Comparison of ENCODE assay signal across 22 cellular contexts in the genomic region with DNA sequence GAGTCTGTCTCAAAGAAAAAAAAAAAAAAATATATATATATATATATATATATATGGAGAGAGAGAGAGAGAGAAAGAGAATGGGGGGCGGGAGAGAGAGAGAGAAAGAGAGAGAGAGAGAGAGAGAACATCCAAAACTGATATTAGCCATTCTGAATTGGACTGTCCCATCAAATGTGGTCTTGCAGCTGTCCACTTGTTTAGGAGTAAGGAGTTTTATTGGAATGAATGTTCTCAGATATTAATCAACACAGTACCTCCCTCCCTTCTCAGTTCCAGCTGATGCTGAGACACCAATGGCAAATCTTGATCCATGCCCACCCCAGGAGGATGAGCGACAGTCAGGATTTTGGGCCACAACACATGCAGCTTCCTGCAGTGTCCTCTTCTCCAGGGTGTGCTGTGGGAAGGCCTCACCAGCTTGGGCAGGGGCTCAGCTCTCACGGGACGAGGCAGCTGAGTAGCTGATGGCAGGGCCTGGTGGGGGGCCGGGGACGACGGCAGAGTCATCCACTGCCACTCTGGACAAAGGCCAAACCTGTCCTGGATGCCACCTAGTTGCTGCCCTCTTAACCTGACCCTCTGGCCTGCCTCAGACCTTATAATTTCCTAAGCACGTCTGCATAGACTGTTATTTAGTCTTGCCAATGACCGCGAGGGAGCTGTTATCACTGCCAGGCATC. TPM values are rescaled to one million over a fixed set of nuclear protein-coding genes. Genes with fewer than 3 reads are reported as not detected.
DNase-seq lines count a peak whose midpoint lies in the region; ATAC-seq and TF ChIP-seq lines count a peak whose summit lies in the region.
"Had no signal": no experiment of that assay in that cellular context is flagged by ENCODE, and none has a peak within 500 bp of the region (broad histone marks: within the 10 kb centered on the region; RNA-seq: fewer than 3 reads in every experiment).

No MANE protein-coding gene starts in this region.

- H3K4me2 ChIP-seq in neuronal stem cell (ENCODE audit: insufficient read depth, low read length, poor library complexity, severe bottlenecking): no peak overlapping the region
- H3K4me2 ChIP-seq: A549 had no signal

- H3K9me3 ChIP-seq in HEK293 (ENCODE audit: control insufficient read depth, insufficient read depth, low read depth, low read length) (no peaks in the 10 kb centered on the region), neuronal stem cell (replicated peaks in 1 of 2; ENCODE audit: control insufficient read depth in 2 of 2, insufficient read depth in 1 of 2, low read depth in 1 of 2, low read length in 2 of 2) (no peaks in the 10 kb centered on the region), upper lobe of right lung (no peaks in the 10 kb centered on the region)
- H3K9me3 ChIP-seq: A549 had no signal

- H2BK15ac ChIP-seq in neuronal stem cell (ENCODE audit: low read length): no peak overlapping the region

- H3K27ac ChIP-seq in HEK293 (ENCODE audit: extremely low read depth, low read depth, low read length) (no peak overlapping the region), neuronal stem cell (replicated peaks; ENCODE audit: low read length) (no peak overlapping the region), upper lobe of right lung (no peak overlapping the region)
- H3K27ac ChIP-seq: A549, GM23248 had no signal

- no peak overlapping the region for H3K9ac ChIP-seq in neuronal stem cell (ENCODE audit: low read depth, low read length, poor library complexity)
- H3K9ac ChIP-seq: GM23248 had no signal

- DNase-seq in left lobe of liver (ENCODE audit: low spot score): no peak
- no peak for DNase-seq in neuronal stem cell (ENCODE audit: low spot score)
- DNase-seq in upper lobe of right lung: no peak
- DNase-seq in foreskin fibroblast: no peak
- DNase-seq: 8988T; C1 segment of cervical spinal cord; Calu3; CD4-positive, alpha-beta memory T cell; COR-L47; DMS53; DMS79 treated with DMSO at 0.1 percent for 48 hours; GF-D8; GM23248; H7; HCEC 1CT had no signal

- CTCF ChIA-PET in HEK293 (lab: Yijun Ruan, JAX): interaction anchor here (0.6 to 2.2 kb wide), 3 partner anchors 15 to 70 kb away, joined by 3 to 5 read pairs (median 3); no protein-coding TSS in a partner anchor

- POLR2A ChIA-PET in HEK293 (lab: Yijun Ruan, JAX): interaction anchor here (0.7 kb wide), 1 partner anchor 46 kb away, joined by 3 read pairs; no protein-coding TSS in a partner anchor

- no peak overlapping the region for H2AK5ac ChIP-seq in neuronal stem cell (ENCODE audit: low read depth, low read length)

- intact Hi-C loops in upper lobe of right lung (cut with DNase I): no loop called here

- H3K4me3 ChIP-seq in HEK293 (ENCODE audit: low read depth, low read length): no peak overlapping the region
- H3K4me3 ChIP-seq in neuronal stem cell (ENCODE audit: low read length in 2 of 2): peak overlapping the region in 1 of 2 donors; percentile 20
- no peak overlapping the region for H3K4me3 ChIP-seq in upper lobe of right lung
- H3K4me3 ChIP-seq in foreskin fibroblast (ENCODE audit: low read depth in 1 of 2, low read length in 2 of 2): no peak overlapping the region
- H3K4me3 ChIP-seq: A549, GM23248 had no signal

- H3K36me3 ChIP-seq in HEK293 (ENCODE audit: control insufficient read depth in 2 of 2, insufficient read depth in 1 of 2, low read length in 2 of 2) (no peaks in the 10 kb centered on the region), neuronal stem cell (replicated peaks in 1 of 2; ENCODE audit: control insufficient read depth in 2 of 2, insufficient read depth in 2 of 2, low read length in 2 of 2) (no peaks in the 10 kb centered on the region), upper lobe of right lung (no peaks in the 10 kb centered on the region)

- peaks cover 0 to under 1% (median 0%) of the 10 kb centered on the region in 3 experiments for H3K27me3 ChIP-seq in neuronal stem cell (ENCODE audit: control insufficient read depth in 3 of 3, insufficient read depth in 3 of 3, low read depth in 1 of 3, low read length in 3 of 3)
- H3K27me3 ChIP-seq in upper lobe of right lung: no peaks in the 10 kb centered on the region

- H3K18ac ChIP-seq in neuronal stem cell (ENCODE audit: low read length): no peak overlapping the region

- peak; percentile 29 for ATAC-seq in left lobe of liver
- no peak for ATAC-seq in GM21528 (IDR thresholded peaks at IDR 0.05; ENCODE audit: low FRiP score, unreplicated experiment)
- no peak for ATAC-seq in upper lobe of right lung
- no peak for ATAC-seq in HG03095 (IDR thresholded peaks at IDR 0.05; ENCODE audit: unreplicated experiment)
- ATAC-seq: A549 had no signal

- no peak overlapping the region for H2BK120ac ChIP-seq in neuronal stem cell (ENCODE audit: low read depth, low read length)

- H2BK5ac ChIP-seq in neuronal stem cell (ENCODE audit: low read length): no peak overlapping the region

- no peak overlapping the region for H4K91ac ChIP-seq in neuronal stem cell (ENCODE audit: low read depth, low read length, poor library complexity)

- H3K23ac ChIP-seq in neuronal stem cell (ENCODE audit: low read depth, low read length, poor library complexity): no peak overlapping the region

- H3K79me1 ChIP-seq in neuronal stem cell (ENCODE audit: low read depth, low read length): no peaks in the 10 kb centered on the region

- no peak overlapping the region for H2AFZ ChIP-seq in neuronal stem cell (ENCODE audit: low read length)
- H2AFZ ChIP-seq: GM23248 had no signal

- WGBS in neuronal stem cell (ENCODE audit: extremely low coverage in 2 of 2, insufficient read length in 2 of 2, insufficient replicate concordance in 1 of 2), 2 donors: no CpG with 5 or more reads among the region's 10 CpGs

- H3K14ac ChIP-seq in neuronal stem cell (ENCODE audit: low read length): peak overlapping the region; percentile 22

- no peaks in the 10 kb centered on the region for H3K4me1 ChIP-seq in HEK293 (ENCODE audit: control insufficient read depth, insufficient read depth, low read length)
- peaks cover 4 to 5% of the 10 kb centered on the region in 2 donors for H3K4me1 ChIP-seq in neuronal stem cell (ENCODE audit: control insufficient read depth in 2 of 2, insufficient read depth in 1 of 2, low read depth in 1 of 2, low read length in 2 of 2)
- no peaks in the 10 kb centered on the region for H3K4me1 ChIP-seq in upper lobe of right lung
- H3K4me1 ChIP-seq: A549 had no signal

- TF ChIP-seq CTCF in HEK293 (tag by site-specific recombination; IDR thresholded peaks at IDR 0.05): no peak
- no peak for TF ChIP-seq CTCF in upper lobe of right lung (IDR thresholded peaks at IDR 0.05)
- no peak for TF ChIP-seq CTCF in foreskin fibroblast (IDR thresholded peaks at IDR 0.05; ENCODE audit: low read depth, low read length)

- no peak overlapping the region for H3K4ac ChIP-seq in neuronal stem cell (ENCODE audit: low read length)

- no peak overlapping the region for H2BK12ac ChIP-seq in neuronal stem cell (ENCODE audit: low read length)

- no peak overlapping the region for H4K8ac ChIP-seq in neuronal stem cell (ENCODE audit: low read depth, low read length)

TF ChIP-seq in HEK293, 187 proteins besides CTCF, POLR2A, EP300 and RAD21:
- peak; percentile 70; the same call in 1 of the 2 replicates for TF ChIP-seq ZNF596 (tag by site-specific recombination; IDR thresholded peaks at IDR 0.05)
- no peak for TF ChIP-seq ZNF626 (tag by site-specific recombination; IDR thresholded peaks at IDR 0.05)

RNA-seq across cellular contexts. Expression of a gene that starts 9.3 kb away (rescaled TPM):
- 16.4 TPM for total RNA-seq in left lobe of liver
- polyA plus RNA-seq in neuronal stem cell (2013, experiment 1 of 2): not detected
- polyA plus RNA-seq in neuronal stem cell (2013, experiment 2 of 2): not detected
- not detected for total RNA-seq in upper lobe of right lung
- total RNA-seq: Calu3; CD4-positive, alpha-beta memory T cell; G401; GM23248; H1; H7 had no signal
- polyA plus RNA-seq: A549; BJ; CD4-positive, alpha-beta memory T cell; GM23248 had no signal

Comparison
In these comparisons a context has a peak if more than half of its experiments do, and no peak if none do; other contexts are left out.
1. RNA of a gene that starts 9.3 kb away (total RNA-seq): 16.4 TPM in left lobe of liver (single experiment); not detected in upper lobe of right lung (single experiment); every median in the first group is over 10 times any median in the second.